8 cellular contexts compared by ENCODE assay signal in the genomic region with DNA sequence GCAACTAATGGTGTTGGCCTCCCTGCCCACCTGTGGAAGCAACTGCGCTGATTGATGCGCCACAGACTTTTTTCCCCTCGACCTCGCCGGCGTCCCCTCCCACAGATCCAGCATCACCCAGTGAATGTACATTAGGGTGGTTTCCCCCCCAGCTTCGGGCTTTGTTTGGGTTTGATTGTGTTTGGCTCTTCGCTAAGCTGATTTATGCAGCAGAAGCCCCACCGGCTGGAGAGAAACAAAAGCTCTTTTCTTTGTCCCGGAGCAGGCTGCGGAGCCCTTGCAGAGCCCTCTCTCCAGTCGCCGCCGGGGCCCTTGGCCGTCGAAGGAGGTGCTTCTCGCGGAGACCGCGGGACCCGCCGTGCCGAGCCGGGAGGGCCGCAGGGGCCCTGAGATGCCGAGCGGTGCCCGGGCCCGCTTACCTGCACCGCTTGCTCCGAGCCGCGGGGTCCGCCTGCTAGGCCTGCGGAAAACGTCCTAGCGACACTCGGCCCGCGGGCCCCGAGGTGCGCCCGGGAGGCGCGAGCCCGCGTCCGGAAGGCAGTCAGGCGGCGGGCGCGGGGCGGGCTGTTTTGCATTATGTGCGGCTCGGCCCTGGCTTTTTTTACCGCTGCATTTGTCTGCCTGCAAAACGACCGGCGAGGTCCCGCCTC. TPM values are rescaled to one million over a fixed set of nuclear protein-coding genes. Genes with fewer than 3 reads are reported as not detected.
DNase-seq lines count a peak whose midpoint lies in the region; ATAC-seq and TF ChIP-seq lines count a peak whose summit lies in the region.

No MANE protein-coding gene starts in this region.

- H4K20me1 ChIP-seq in GM23338 (replicated peaks; ENCODE audit: insufficient read depth), result no peaks in the 10 kb centered on the region
- peaks cover 9% of the 10 kb centered on the region for H4K20me1 ChIP-seq in neural progenitor cell (ENCODE audit: low read depth)

- H3K4me3 ChIP-seq in GM23338, result peak overlapping the region; percentile 87
- peak overlapping the region; percentile 62 for H3K4me3 ChIP-seq in neural progenitor cell

- no peak for TF ChIP-seq CTCF in GM23338 (conservative IDR thresholded peaks at IDR 0.05; ENCODE audit: low read depth in 2 of 2)
- TF ChIP-seq CTCF in foreskin keratinocyte (conservative IDR thresholded peaks at IDR 0.05), result peak; percentile 28
- TF ChIP-seq CTCF in neural progenitor cell (IDR thresholded peaks at IDR 0.05), result peak; percentile 15

- peaks cover 35% of the 10 kb centered on the region for H3K27me3 ChIP-seq in GM23338 (ENCODE audit: insufficient read depth)
- no peaks in the 10 kb centered on the region for H3K27me3 ChIP-seq in foreskin keratinocyte
- peaks cover 11% of the 10 kb centered on the region for H3K27me3 ChIP-seq in neural progenitor cell

- no peaks in the 10 kb centered on the region for H3K36me3 ChIP-seq in GM23338 (ENCODE audit: insufficient read depth)
- H3K36me3 ChIP-seq in neural progenitor cell, result no peaks in the 10 kb centered on the region

- H3K9ac ChIP-seq in neural progenitor cell, result peak overlapping the region; percentile 17

- H3K9me3 Mint-ChIP-seq in GM23338 (no peaks in the 10 kb centered on the region), neural progenitor cell (peaks cover 8% of the 10 kb centered on the region)
- no peaks in the 10 kb centered on the region for H3K9me3 Mint-ChIP-seq in activated T-cell treated with anti-CD3 and anti-CD28 coated beads, Interleukin-2, amount 50 U/mL, for 24 hours

- H3K4me1 ChIP-seq in GM23338 (ENCODE audit: insufficient read depth), result peaks cover 9% of the 10 kb centered on the region; the same call in 1 of the 2 replicates
- H3K4me1 ChIP-seq in foreskin keratinocyte, result peaks cover 26% of the 10 kb centered on the region
- H3K4me1 ChIP-seq in neural progenitor cell, result peaks cover 24% of the 10 kb centered on the region

- DNase-seq in DMS79 treated with DMSO at 0.1 percent for 48 hours (lab: John Stamatoyannopoulos, UW) (peak; percentile 54), DMS79 (lab: John Stamatoyannopoulos, UW) (no peak), GM23338 (ENCODE audit: low spot score) (peak; percentile 83), M059J (ENCODE audit: low read depth) (peak; percentile 51), foreskin keratinocyte (peak in 1 of 2 donors; percentile 68), neural progenitor cell (ENCODE audit: low spot score) (peak; percentile 94), NCI-H1694 treated with DMSO at 0.1 percent for 48 hours (lab: John Stamatoyannopoulos, UW) (no peak)
- DNase-seq in activated T-cell treated with anti-CD3 and anti-CD28 coated beads, Interleukin-2, amount 50 U/mL, for 24 hours, result peak; percentile 46

- H3K79me2 ChIP-seq in GM23338 (replicated peaks; ENCODE audit: insufficient read depth) (no peaks in the 10 kb centered on the region), neural progenitor cell (ENCODE audit: low read depth) (peaks cover 22% of the 10 kb centered on the region)

- no peaks in the 10 kb centered on the region for H3K36me3 Mint-ChIP-seq in GM23338 (ENCODE audit: low read depth)
- no peaks in the 10 kb centered on the region for H3K36me3 Mint-ChIP-seq in activated T-cell treated with anti-CD3 and anti-CD28 coated beads, Interleukin-2, amount 50 U/mL, for 24 hours (ENCODE audit: low read depth)
- H3K36me3 Mint-ChIP-seq in neural progenitor cell, result peaks cover 13% of the 10 kb centered on the region

- peak overlapping the region; percentile 99 for H2AFZ ChIP-seq in GM23338
- peak overlapping the region; percentile 74 for H2AFZ ChIP-seq in neural progenitor cell (replicated peaks)

- peaks cover 4% of the 10 kb centered on the region for H3F3A ChIP-seq in GM23338 (replicated peaks; ENCODE audit: low read depth)
- peaks cover 42% of the 10 kb centered on the region for H3F3A ChIP-seq in neural progenitor cell (ENCODE audit: low read depth)

- H3K27ac Mint-ChIP-seq in GM23338, result peak overlapping the region; percentile 57; the same call in 1 of the 2 replicates
- no peak overlapping the region for H3K27ac Mint-ChIP-seq in activated T-cell treated with anti-CD3 and anti-CD28 coated beads, Interleukin-2, amount 50 U/mL, for 24 hours
- H3K27ac Mint-ChIP-seq in neural progenitor cell, result peak overlapping the region; percentile 100

- ATAC-seq in GM23338 (peak; percentile 55), foreskin keratinocyte (peak; percentile 0)

- H3K4me1 Mint-ChIP-seq in GM23338, result peaks cover 6% of the 10 kb centered on the region
- peaks cover 22% of the 10 kb centered on the region for H3K4me1 Mint-ChIP-seq in activated T-cell treated with anti-CD3 and anti-CD28 coated beads, Interleukin-2, amount 50 U/mL, for 24 hours (ENCODE audit: low read depth)
- peaks cover 30% of the 10 kb centered on the region for H3K4me1 Mint-ChIP-seq in neural progenitor cell

- H3K27me3 Mint-ChIP-seq in GM23338 (ENCODE audit: insufficient read depth, low read depth, poor library complexity) (peaks cover 18% of the 10 kb centered on the region), neural progenitor cell (ENCODE audit: insufficient read depth, low read depth) (peaks cover 12% of the 10 kb centered on the region)
- peaks cover 77% of the 10 kb centered on the region for H3K27me3 Mint-ChIP-seq in activated T-cell treated with anti-CD3 and anti-CD28 coated beads, Interleukin-2, amount 50 U/mL, for 24 hours

- H3K4me3 Mint-ChIP-seq in GM23338 (peak overlapping the region; percentile 95), neural progenitor cell (peak overlapping the region; percentile 100)
- peak overlapping the region; percentile 71 for H3K4me3 Mint-ChIP-seq in activated T-cell treated with anti-CD3 and anti-CD28 coated beads, Interleukin-2, amount 50 U/mL, for 24 hours

- H3K4me2 ChIP-seq in GM23338 (peak overlapping the region; percentile 92), neural progenitor cell (peak overlapping the region; percentile 88)

- no peaks in the 10 kb centered on the region for H3K9me2 ChIP-seq in GM23338 (ENCODE audit: insufficient read depth)

- H3K9me3 ChIP-seq in neural progenitor cell (ENCODE audit: low read depth), result no peaks in the 10 kb centered on the region

- H3K27ac ChIP-seq in GM23338 (ENCODE audit: low read depth) (no peak overlapping the region), foreskin keratinocyte (peak overlapping the region; percentile 99), neural progenitor cell (peak overlapping the region; percentile 81)

TF ChIP-seq in GM23338, 12 proteins besides CTCF, POLR2A, EP300 and RAD21 (continues in another document):
- TF ChIP-seq POLR2AphosphoS5 (IDR thresholded peaks at IDR 0.05; ENCODE audit: low read depth), result no peak; the same call in 1 of the 2 replicates
- TF ChIP-seq ZNF331 (CRISPR knock-in tag; IDR thresholded peaks at IDR 0.05; ENCODE audit: low read depth), result no peak
- TF ChIP-seq NANOG (IDR thresholded peaks at IDR 0.05; ENCODE audit: borderline replicate concordance), result no peak
- no peak for TF ChIP-seq REST (IDR thresholded peaks at IDR 0.05; ENCODE audit: unreplicated experiment)
- no peak for TF ChIP-seq EZH2 (IDR thresholded peaks at IDR 0.05; ENCODE audit: low read depth, unreplicated experiment)
- TF ChIP-seq ZNF114 (CRISPR knock-in tag; IDR thresholded peaks at IDR 0.05), result no peak
- TF ChIP-seq CREB1 (CRISPR knock-in tag; IDR thresholded peaks at IDR 0.05; ENCODE audit: low read depth), result no peak

RNA-seq across cellular contexts. Expression of gene ITGB8, which starts 0.7 kb away (rescaled TPM):
- total RNA-seq in GM23338 (2014; rRNA removed; shearing (Covaris generic)), result 3.0 and 3.5 TPM in 2 replicates
- polyA plus RNA-seq in GM23338 (2016; fragmentation: Nextera tagmentation; extraction: Ambion mirVana), result 0.71 and 0.77 TPM in 2 replicates
- 18.4 and 24.3 TPM in 2 replicates for total RNA-seq in M059J (2014; rRNA removed; shearing (Covaris generic))
- 12.3 and 12.9 TPM in 2 replicates for total RNA-seq in foreskin keratinocyte
- 1.2 and 1.3 TPM in 2 replicates for polyA plus RNA-seq in foreskin keratinocyte
- 3.0 and 5.3 TPM in 2 replicates for total RNA-seq in neural progenitor cell (ENCODE audit: low replicate concordance)

Comparison
In these comparisons a context has a peak if more than half of its experiments do, and no peak if none do; other contexts are left out.
1. DNase-seq: peak in DMS79 treated with DMSO at 0.1 percent for 48 hours (single experiment), GM23338 (single experiment), M059J (single experiment), activated T-cell treated with anti-CD3 and anti-CD28 coated beads, Interleukin-2, amount 50 U/mL, for 24 hours (single experiment) and neural progenitor cell (single experiment); none in DMS79 (single experiment) and NCI-H1694 treated with DMSO at 0.1 percent for 48 hours (single experiment).
2. CTCF ChIP-seq: peak in foreskin keratinocyte (single experiment) and neural progenitor cell (single experiment); none in GM23338 (0 of 2).
3. Peak in every context shown above with its lines, with median percentiles within 50 percentile points of each other: H3K4me3 Mint-ChIP-seq.